12 cellular contexts compared by ENCODE assay signal in genomic region chr17:16037636-16038035, GRCh38. TPM values are rescaled to one million over a fixed set of nuclear protein-coding genes. Genes with fewer than 3 reads are reported as not detected.
DNase-seq lines count a peak whose midpoint lies in the region; ATAC-seq and TF ChIP-seq lines count a peak whose summit lies in the region.
"Had no signal": no experiment of that assay in that cellular context is flagged by ENCODE, and none has a peak within 500 bp of the region (broad histone marks: within the 10 kb centered on the region; RNA-seq: fewer than 3 reads in every experiment).

No MANE protein-coding gene starts in this region.

- H3F3A ChIP-seq in smooth muscle cell (ENCODE audit: low read depth), result peaks cover 4% of the 10 kb centered on the region

- H3K9me3 ChIP-seq in smooth muscle cell (replicated peaks; ENCODE audit: low read depth), result no peaks in the 10 kb centered on the region

- H3K4me2 ChIP-seq in smooth muscle cell, result no peak overlapping the region

- peaks cover 30% of the 10 kb centered on the region for H3K36me3 ChIP-seq in smooth muscle cell (ENCODE audit: low read depth)

- H3K4me3 ChIP-seq in fibroblast of the aortic adventitia (ENCODE audit: low read depth, low read length), result no peak overlapping the region
- H3K4me3 ChIP-seq in smooth muscle cell, result no peak overlapping the region

- peaks cover 67% of the 10 kb centered on the region for H3K36me3 Mint-ChIP-seq in activated CD4-positive, alpha-beta T cell treated with anti-CD3 and anti-CD28 coated beads, Interleukin-2, amount 10 ng/mL, durations not matched to agents 7 days and 5 days (ENCODE audit: low read depth)
- peaks cover 49% of the 10 kb centered on the region for H3K36me3 Mint-ChIP-seq in activated CD4-positive, alpha-beta memory T cell treated with anti-CD3 and anti-CD28 coated beads for 36 hours

- no peak for DNase-seq in activated CD4-positive, alpha-beta T cell treated with anti-CD3 and anti-CD28 coated beads, Interleukin-2, amount 10 ng/mL, durations not matched to agents 7 days and 5 days
- no peak for DNase-seq in activated CD4-positive, alpha-beta T cell treated with anti-CD3 and anti-CD28 coated beads for 48 hours
- DNase-seq in activated CD4-positive, alpha-beta memory T cell treated with anti-CD3 and anti-CD28 coated beads for 36 hours, result no peak
- DNase-seq in fibroblast of the aortic adventitia (ENCODE audit: low read depth), result peak; percentile 19
- no peak for DNase-seq in smooth muscle cell (lab: John Stamatoyannopoulos, UW; ENCODE audit: unreplicated experiment)
- no peak for DNase-seq in NCI-H1105 (lab: John Stamatoyannopoulos, UW)
- DNase-seq in HT-29 (ENCODE audit: low spot score), result no peak
- DNase-seq: NCI-H1105 treated with DMSO at 0.1 percent for 48 hours; occipital lobe; stimulated activated naive CD4-positive, alpha-beta T cell had no signal

- H3K4me3 Mint-ChIP-seq in activated CD4-positive, alpha-beta T cell treated with anti-CD3 and anti-CD28 coated beads, Interleukin-2, amount 10 ng/mL, durations not matched to agents 7 days and 5 days, result no peak overlapping the region
- no peak overlapping the region for H3K4me3 Mint-ChIP-seq in activated CD4-positive, alpha-beta memory T cell treated with anti-CD3 and anti-CD28 coated beads for 36 hours

- peak overlapping the region; percentile 45 for H3K27ac ChIP-seq in smooth muscle cell (ENCODE audit: low read depth)
- H3K27ac ChIP-seq: HL-60 had no signal

- TF ChIP-seq CTCF in fibroblast of the aortic adventitia (IDR thresholded peaks at IDR 0.05; ENCODE audit: insufficient read depth, low read length) (no peak), smooth muscle cell (IDR thresholded peaks at IDR 0.05; ENCODE audit: borderline replicate concordance, insufficient read depth, poor library complexity, severe bottlenecking) (no peak)

- H3K27me3 Mint-ChIP-seq in activated CD4-positive, alpha-beta T cell treated with anti-CD3 and anti-CD28 coated beads, Interleukin-2, amount 10 ng/mL, durations not matched to agents 7 days and 5 days, result no peaks in the 10 kb centered on the region
- no peaks in the 10 kb centered on the region for H3K27me3 Mint-ChIP-seq in activated CD4-positive, alpha-beta memory T cell treated with anti-CD3 and anti-CD28 coated beads for 36 hours

- no peak overlapping the region for H2AFZ ChIP-seq in smooth muscle cell (ENCODE audit: low read depth)

- POLR2A ChIA-PET in activated CD4-positive, alpha-beta T cell treated with anti-CD3 and anti-CD28 coated beads, Interleukin-2, amount 10 ng/mL, durations not matched to agents 7 days and 5 days (lab: Charles Lee), result no interaction called here
- POLR2A ChIA-PET in activated CD4-positive, alpha-beta memory T cell treated with anti-CD3 and anti-CD28 coated beads for 36 hours (lab: Charles Lee), result interaction anchor here (1.3 to 1.6 kb wide), 2 partner anchors 8 to 9 kb away, joined by 4 read pairs; no protein-coding TSS in a partner anchor

- H3K4me1 Mint-ChIP-seq in activated CD4-positive, alpha-beta T cell treated with anti-CD3 and anti-CD28 coated beads, Interleukin-2, amount 10 ng/mL, durations not matched to agents 7 days and 5 days, result peaks cover 11% of the 10 kb centered on the region
- H3K4me1 Mint-ChIP-seq in activated CD4-positive, alpha-beta memory T cell treated with anti-CD3 and anti-CD28 coated beads for 36 hours (ENCODE audit: low read depth), result peaks cover 21% of the 10 kb centered on the region

- H3K9me3 Mint-ChIP-seq in activated CD4-positive, alpha-beta T cell treated with anti-CD3 and anti-CD28 coated beads, Interleukin-2, amount 10 ng/mL, durations not matched to agents 7 days and 5 days, result no peaks in the 10 kb centered on the region
- H3K9me3 Mint-ChIP-seq in activated CD4-positive, alpha-beta memory T cell treated with anti-CD3 and anti-CD28 coated beads for 36 hours, result no peaks in the 10 kb centered on the region

- CTCF ChIA-PET in activated CD4-positive, alpha-beta T cell treated with anti-CD3 and anti-CD28 coated beads, Interleukin-2, amount 10 ng/mL, durations not matched to agents 7 days and 5 days (lab: Charles Lee), result interaction anchor here (0.5 kb wide), 1 partner anchor 111 kb away, joined by 3 read pairs; no protein-coding TSS in a partner anchor
- CTCF ChIA-PET in activated CD4-positive, alpha-beta memory T cell treated with anti-CD3 and anti-CD28 coated beads for 36 hours (lab: Charles Lee), result no interaction called here

- peaks cover 4% of the 10 kb centered on the region for H4K20me1 ChIP-seq in smooth muscle cell (ENCODE audit: low read depth)

- ATAC-seq in GM21381 (IDR thresholded peaks at IDR 0.05; ENCODE audit: unreplicated experiment), result no peak

- H3K9ac ChIP-seq in smooth muscle cell (ENCODE audit: low read depth), result no peak overlapping the region

- no peaks in the 10 kb centered on the region for H3K27me3 ChIP-seq in smooth muscle cell (ENCODE audit: low read depth)

- intact Hi-C loops in activated CD4-positive, alpha-beta memory T cell treated with anti-CD3 and anti-CD28 coated beads for 36 hours (cut with micrococcal nuclease), result no loop called here

- H3K79me2 ChIP-seq in smooth muscle cell (ENCODE audit: low read depth), result no peaks in the 10 kb centered on the region

- peak overlapping the region; percentile 5 for H3K27ac Mint-ChIP-seq in activated CD4-positive, alpha-beta T cell treated with anti-CD3 and anti-CD28 coated beads, Interleukin-2, amount 10 ng/mL, durations not matched to agents 7 days and 5 days
- H3K27ac Mint-ChIP-seq in activated CD4-positive, alpha-beta memory T cell treated with anti-CD3 and anti-CD28 coated beads for 36 hours, result peak overlapping the region; percentile 56

- no peaks in the 10 kb centered on the region for H3K4me1 ChIP-seq in smooth muscle cell (ENCODE audit: low read depth)

RNA-seq across cellular contexts. Expression of gene TTC19, which starts 38.0 kb away (rescaled TPM):
- total RNA-seq in activated CD4-positive, alpha-beta T cell treated with anti-CD3 and anti-CD28 coated beads, Interleukin-2, amount 10 ng/mL, durations not matched to agents 7 days and 5 days, result 10 to 100 TPM; 25.4 to 25.5 TPM
- total RNA-seq in activated CD4-positive, alpha-beta memory T cell treated with anti-CD3 and anti-CD28 coated beads for 36 hours, result 10 to 100 TPM; 21.0 to 22.6 TPM
- total RNA-seq in fibroblast of the aortic adventitia (ENCODE audit: low replicate concordance) (21.4 and 52.0 TPM in 2 replicates), smooth muscle cell (18.1 and 38.7 TPM in 2 replicates)
- polyA plus RNA-seq in smooth muscle cell, result 17.4 and 22.9 TPM in 2 replicates
- total RNA-seq in HT-29 (2014; rRNA removed; shearing (Covaris generic)), result 45.8 and 52.5 TPM in 2 replicates

RNA-seq across cellular contexts. Expression of gene ZSWIM7, which starts 38.1 kb away (rescaled TPM):
- total RNA-seq in activated CD4-positive, alpha-beta T cell treated with anti-CD3 and anti-CD28 coated beads, Interleukin-2, amount 10 ng/mL, durations not matched to agents 7 days and 5 days, result 10 to 100 TPM; 13.3 to 18.1 TPM
- 10 to 100 TPM; 11.2 to 12.0 TPM for total RNA-seq in activated CD4-positive, alpha-beta memory T cell treated with anti-CD3 and anti-CD28 coated beads for 36 hours
- total RNA-seq in fibroblast of the aortic adventitia (ENCODE audit: low replicate concordance) (17.3 and 26.2 TPM in 2 replicates), smooth muscle cell (11.7 and 16.8 TPM in 2 replicates)
- 22.0 and 23.6 TPM in 2 replicates for polyA plus RNA-seq in smooth muscle cell
- total RNA-seq in HT-29 (2014; rRNA removed; shearing (Covaris generic)), result 12.2 and 20.3 TPM in 2 replicates
